8 cellular contexts compared by ENCODE assay signal in genomic region chr18:48949051-48949605, GRCh38. TPM values are rescaled to one million over a fixed set of nuclear protein-coding genes. Genes with fewer than 3 reads are reported as not detected.
DNase-seq lines count a peak whose midpoint lies in the region; ATAC-seq and TF ChIP-seq lines count a peak whose summit lies in the region.

No MANE protein-coding gene starts in this region.

- peak overlapping the region; percentile 90 to 97 (median 91) for H3K4me3 ChIP-seq in breast epithelium
- peak overlapping the region; percentile 77 to 92 (median 79) for H3K4me3 ChIP-seq in right lobe of liver

- POLR2A ChIA-PET in RWPE1 (lab: Yijun Ruan, JAX; ENCODE audit: low non-redundant PET): no interaction called here

- CTCF ChIA-PET in activated CD8-positive, alpha-beta memory T cell treated with anti-CD3 and anti-CD28 coated beads, Interleukin-2, amount 10 ng/mL, durations not matched to agents 7 days and 5 days (lab: Charles Lee): interaction anchor here (0.6 to 1.3 kb wide), 5 partner anchors 12 to 466 kb away, joined by 3 to 4 read pairs (median 3); no protein-coding TSS in a partner anchor
- CTCF ChIA-PET in RWPE1 (lab: Yijun Ruan, JAX): no interaction called here

- H3K9me3 ChIP-seq in breast epithelium: no peaks in the 10 kb centered on the region
- no peaks in the 10 kb centered on the region for H3K9me3 ChIP-seq in right lobe of liver

- H3K27ac ChIP-seq in RWPE1: peak overlapping the region; percentile 99
- peak overlapping the region; percentile 81 to 99 for H3K27ac ChIP-seq in breast epithelium
- H3K27ac ChIP-seq in right lobe of liver: peak overlapping the region; percentile 73 to 97 (median 91)
- H3K27ac ChIP-seq in temporal lobe (ENCODE audit: low read depth, low read length): peak overlapping the region; percentile 56

- TF ChIP-seq POLR2A in breast epithelium (IDR thresholded peaks at IDR 0.05) (no peak), right lobe of liver (IDR thresholded peaks at IDR 0.05) (no peak)

- H3K27me3 ChIP-seq in breast epithelium (no peaks in the 10 kb centered on the region), right lobe of liver (no peaks in the 10 kb centered on the region)

- H3K36me3 ChIP-seq in breast epithelium (no peaks in the 10 kb centered on the region), right lobe of liver (no peaks in the 10 kb centered on the region)

- peak overlapping the region; percentile 82 for H3K27ac Mint-ChIP-seq in activated CD8-positive, alpha-beta memory T cell treated with anti-CD3 and anti-CD28 coated beads, Interleukin-2, amount 10 ng/mL, durations not matched to agents 7 days and 5 days

- peaks cover 41% of the 10 kb centered on the region for H3K4me1 Mint-ChIP-seq in activated CD8-positive, alpha-beta memory T cell treated with anti-CD3 and anti-CD28 coated beads, Interleukin-2, amount 10 ng/mL, durations not matched to agents 7 days and 5 days

- H3K4me1 ChIP-seq in breast epithelium: peaks cover 8 to 13% of the 10 kb centered on the region in 2 donors
- H3K4me1 ChIP-seq in right lobe of liver: peaks cover 0 to 38% (median 13%) of the 10 kb centered on the region in 4 donors

- H3K36me3 Mint-ChIP-seq in activated CD8-positive, alpha-beta memory T cell treated with anti-CD3 and anti-CD28 coated beads, Interleukin-2, amount 10 ng/mL, durations not matched to agents 7 days and 5 days: peaks cover 41% of the 10 kb centered on the region

- under 1% methylated on average over 24 of the region's 27 CpGs for WGBS in right lobe of liver (ENCODE audit: insufficient coverage, low coverage, low lambda C conversion rate, missing lambda C conversion rate)

- no peaks in the 10 kb centered on the region for H3K9me3 Mint-ChIP-seq in activated CD8-positive, alpha-beta memory T cell treated with anti-CD3 and anti-CD28 coated beads, Interleukin-2, amount 10 ng/mL, durations not matched to agents 7 days and 5 days (ENCODE audit: low read depth)

- peak overlapping the region; percentile 95 for H3K4me3 Mint-ChIP-seq in activated CD8-positive, alpha-beta memory T cell treated with anti-CD3 and anti-CD28 coated beads, Interleukin-2, amount 10 ng/mL, durations not matched to agents 7 days and 5 days

- ATAC-seq in activated CD8-positive, alpha-beta memory T cell treated with anti-CD3 and anti-CD28 coated beads, Interleukin-2, amount 10 ng/mL, durations not matched to agents 7 days and 5 days: peak; percentile 4
- ATAC-seq in right lobe of liver (no peak), HG03432 (IDR thresholded peaks at IDR 0.05; ENCODE audit: unreplicated experiment) (no peak)

- H3K27me3 Mint-ChIP-seq in activated CD8-positive, alpha-beta memory T cell treated with anti-CD3 and anti-CD28 coated beads, Interleukin-2, amount 10 ng/mL, durations not matched to agents 7 days and 5 days: no peaks in the 10 kb centered on the region

- TF ChIP-seq CTCF in RWPE1 (conservative IDR thresholded peaks at IDR 0.05; ENCODE audit: low read depth) (no peak), breast epithelium (IDR thresholded peaks at IDR 0.05) (no peak), right lobe of liver (IDR thresholded peaks at IDR 0.05) (no peak)

- intact Hi-C loops in breast epithelium (cut with DNase I; ENCODE audit: low total_unique reads) (no loop called here), right lobe of liver (cut with DNase I) (loop anchor here in 1 of 2 donors (10.0 kb wide), 1 partner anchor 164 kb away; no protein-coding TSS in a partner anchor)

- peak; percentile 64 for DNase-seq in activated CD8-positive, alpha-beta memory T cell treated with anti-CD3 and anti-CD28 coated beads, Interleukin-2, amount 10 ng/mL, durations not matched to agents 7 days and 5 days
- DNase-seq in activated CD8-positive, alpha-beta memory T cell treated with anti-CD3 and anti-CD28 coated beads for 24 hours: no peak
- DNase-seq in RWPE1 (ENCODE audit: low spot score): no peak
- no peak for DNase-seq in breast epithelium (ENCODE audit: low spot score in 2 of 2)
- DNase-seq in right lobe of liver: peak in 2 of 3 donors; percentile 59 to 66
- no peak for DNase-seq in pons (ENCODE audit: low spot score)

RNA-seq across cellular contexts. Expression of gene SMAD7, which starts 1.6 kb away (rescaled TPM):
- total RNA-seq in activated CD8-positive, alpha-beta memory T cell treated with anti-CD3 and anti-CD28 coated beads, Interleukin-2, amount 10 ng/mL, durations not matched to agents 7 days and 5 days: 10 to 100 TPM; 18.5 to 29.3 TPM
- total RNA-seq in breast epithelium (10 to 100 TPM; 17.4 to 21.2 (median 20.6) TPM), right lobe of liver (10 to 100 TPM in 4 of 6 experiments, 1 to 10 TPM in 2; 8.2 to 13.5 (median 11.0) TPM), temporal lobe (11.1 TPM)

Comparison
In these comparisons a context has a peak if more than half of its experiments do, and no peak if none do; other contexts are left out.
1. DNase-seq: peak in activated CD8-positive, alpha-beta memory T cell treated with anti-CD3 and anti-CD28 coated beads, Interleukin-2, amount 10 ng/mL, durations not matched to agents 7 days and 5 days (single experiment) and right lobe of liver (2 of 3); none in activated CD8-positive, alpha-beta memory T cell treated with anti-CD3 and anti-CD28 coated beads for 24 hours (single experiment), RWPE1 (single experiment), breast epithelium (0 of 2) and pons (single experiment).
2. Peak in every context shown above with its lines, with median percentiles within 50 percentile points of each other: H3K27ac ChIP-seq.